ENCODE assay signal across 8 cellular contexts in genomic region chr11:269146-269890, GRCh38. TPM values are rescaled to one million over a fixed set of nuclear protein-coding genes. Genes with fewer than 3 reads are reported as not detected.
DNase-seq lines count a peak whose midpoint lies in the region; ATAC-seq and TF ChIP-seq lines count a peak whose summit lies in the region.

No MANE protein-coding gene starts in this region.

- intact Hi-C loops in heart right ventricle (cut with DNase I) = no loop called here

- H3K4me3 ChIP-seq in heart right ventricle = peak overlapping the region in 4 of 10 donors; percentile 11 to 55 (median 36)

- peak overlapping the region in 8 of 10 donors; percentile 9 to 97 (median 57) for H3K27ac ChIP-seq in heart right ventricle

- peaks cover 27% of the 10 kb centered on the region for H3K4me1 Mint-ChIP-seq in stimulated activated memory B cell treated with anti-CD40 and anti-IgM and Interleukin-4, amounts not matched to agents 10 μg/mL and 1 μg/mL and 100 μg/mL, for 72 hours

- H3K27me3 ChIP-seq in heart right ventricle = peaks cover 0 to 32% (median 15%) of the 10 kb centered on the region in 7 donors

- H3K4me1 ChIP-seq in heart right ventricle = peaks cover 0 to 35% (median 0%) of the 10 kb centered on the region in 9 donors

- H3K36me3 Mint-ChIP-seq in stimulated activated memory B cell treated with anti-CD40 and anti-IgM and Interleukin-4, amounts not matched to agents 10 μg/mL and 1 μg/mL and 100 μg/mL, for 72 hours = no peaks in the 10 kb centered on the region

- peak overlapping the region; percentile 98 for H3K27ac Mint-ChIP-seq in stimulated activated memory B cell treated with anti-CD40 and anti-IgM and Interleukin-4, amounts not matched to agents 10 μg/mL and 1 μg/mL and 100 μg/mL, for 72 hours

- no peaks in the 10 kb centered on the region for H3K27me3 Mint-ChIP-seq in stimulated activated memory B cell treated with anti-CD40 and anti-IgM and Interleukin-4, amounts not matched to agents 10 μg/mL and 1 μg/mL and 100 μg/mL, for 72 hours

- 56 to 59% methylated on average over 21 of the region's 21 CpGs for WGBS in heart right ventricle, 2 donors

- ATAC-seq in GM21381 (IDR thresholded peaks at IDR 0.05; ENCODE audit: unreplicated experiment) (peak; percentile 74), HG03575 (IDR thresholded peaks at IDR 0.05; ENCODE audit: extremely low read depth, insufficient number of reproducible peaks, low FRiP score, unreplicated experiment) (peak; percentile 48), heart right ventricle (peak in 7 of 8 donors; percentile 32 to 63 (median 49))
- peak; percentile 85 for ATAC-seq in stimulated activated memory B cell treated with anti-CD40 and anti-IgM and Interleukin-4, amounts not matched to agents 10 μg/mL and 1 μg/mL and 100 μg/mL, for 72 hours

- peak overlapping the region; percentile 88 for H3K4me3 Mint-ChIP-seq in stimulated activated memory B cell treated with anti-CD40 and anti-IgM and Interleukin-4, amounts not matched to agents 10 μg/mL and 1 μg/mL and 100 μg/mL, for 72 hours

- no peaks in the 10 kb centered on the region for H3K9me3 Mint-ChIP-seq in stimulated activated memory B cell treated with anti-CD40 and anti-IgM and Interleukin-4, amounts not matched to agents 10 μg/mL and 1 μg/mL and 100 μg/mL, for 72 hours

- H3K36me3 ChIP-seq in heart right ventricle = no peaks in the 10 kb centered on the region

- H3K9me3 ChIP-seq in heart right ventricle = peaks cover 0 to 11% (median 5%) of the 10 kb centered on the region in 11 donors

- TF ChIP-seq CTCF in heart right ventricle (IDR thresholded peaks at IDR 0.05) = no peak

- peak; percentile 15 for DNase-seq in ELR (ENCODE audit: low read depth)
- DNase-seq in activated CD4-positive, alpha-beta T cell treated with anti-CD3 and anti-CD28 coated beads, Interleukin-2, amount 50 U/mL, for 48 hours = peak; percentile 45 to 63
- no peak for DNase-seq in heart right ventricle
- DNase-seq in SK-N-DZ (ENCODE audit: low spot score) = no peak
- no peak for DNase-seq in middle frontal gyrus (ENCODE audit: extremely low spot score, low spot score)

RNA-seq across cellular contexts. Expression of gene NLRP6, which starts 8.9 kb away (rescaled TPM):
- under 1 TPM in 4 of 10 donors, not detected in 6; 0.09 to 0.25 (median 0.12) TPM for total RNA-seq in heart right ventricle
- under 1 TPM; 0.07 to 0.09 TPM for polyA plus RNA-seq in heart right ventricle
- polyA plus RNA-seq in SK-N-DZ (2014; cell fraction: cytosol; rRNA removed) = not detected in 2 replicates
- polyA plus RNA-seq in SK-N-DZ (2014; cell fraction: nucleus; rRNA removed) = not detected in 2 replicates

RNA-seq across cellular contexts. Expression of gene PGGHG, which starts 19.6 kb away (rescaled TPM):
- total RNA-seq in heart right ventricle = 10 to 100 TPM in 1 of 10 donors, 1 to 10 TPM in 9; 3.3 to 10.8 (median 5.9) TPM
- 10 to 100 TPM; 15.9 to 45.3 TPM for polyA plus RNA-seq in heart right ventricle
- 0.27 and 3.5 TPM in 2 replicates for polyA plus RNA-seq in SK-N-DZ (2014; cell fraction: cytosol; rRNA removed)
- polyA plus RNA-seq in SK-N-DZ (2014; cell fraction: nucleus; rRNA removed) = 15.5 and 26.5 TPM in 2 replicates

RNA-seq across cellular contexts. Expression of gene IFITM5, which starts 30.0 kb away (rescaled TPM):
- not detected for total RNA-seq in heart right ventricle
- polyA plus RNA-seq in heart right ventricle = not detected
- not detected in 2 replicates for polyA plus RNA-seq in SK-N-DZ (2014; cell fraction: cytosol; rRNA removed)
- polyA plus RNA-seq in SK-N-DZ (2014; cell fraction: nucleus; rRNA removed) = not detected in 2 replicates

RNA-seq across cellular contexts. Expression of gene PSMD13, which starts 32.5 kb away (rescaled TPM):
- 100 to 1,000 TPM in 3 of 10 donors, 10 to 100 TPM in 7; 78.7 to 110 (median 90.4) TPM for total RNA-seq in heart right ventricle
- 100 to 1,000 TPM; 129 to 163 TPM for polyA plus RNA-seq in heart right ventricle
- 165 and 194 TPM in 2 replicates for polyA plus RNA-seq in SK-N-DZ (2014; cell fraction: cytosol; rRNA removed)
- polyA plus RNA-seq in SK-N-DZ (2014; cell fraction: nucleus; rRNA removed) = 137 and 154 TPM in 2 replicates

RNA-seq across cellular contexts. Expression of gene SIRT3, which starts 33.2 kb away (rescaled TPM):
- 10 to 100 TPM; 33.1 to 50.2 (median 35.5) TPM for total RNA-seq in heart right ventricle
- polyA plus RNA-seq in heart right ventricle = 10 to 100 TPM; 18.5 to 23.3 TPM
- 7.2 and 13.0 TPM in 2 replicates for polyA plus RNA-seq in SK-N-DZ (2014; cell fraction: cytosol; rRNA removed)
- 14.1 and 21.0 TPM in 2 replicates for polyA plus RNA-seq in SK-N-DZ (2014; cell fraction: nucleus; rRNA removed)

Comparison
In these comparisons a context has a peak if more than half of its experiments do, and no peak if none do; other contexts are left out.
1. DNase-seq: peak in ELR (single experiment) and activated CD4-positive, alpha-beta T cell treated with anti-CD3 and anti-CD28 coated beads, Interleukin-2, amount 50 U/mL, for 48 hours (2 of 2); none in heart right ventricle (0 of 2), SK-N-DZ (single experiment) and middle frontal gyrus (single experiment).
2. Peak in every context shown above with its lines, with median percentiles within 50 percentile points of each other: ATAC-seq.